21 cellular contexts compared by ENCODE assay signal in the genomic region with DNA sequence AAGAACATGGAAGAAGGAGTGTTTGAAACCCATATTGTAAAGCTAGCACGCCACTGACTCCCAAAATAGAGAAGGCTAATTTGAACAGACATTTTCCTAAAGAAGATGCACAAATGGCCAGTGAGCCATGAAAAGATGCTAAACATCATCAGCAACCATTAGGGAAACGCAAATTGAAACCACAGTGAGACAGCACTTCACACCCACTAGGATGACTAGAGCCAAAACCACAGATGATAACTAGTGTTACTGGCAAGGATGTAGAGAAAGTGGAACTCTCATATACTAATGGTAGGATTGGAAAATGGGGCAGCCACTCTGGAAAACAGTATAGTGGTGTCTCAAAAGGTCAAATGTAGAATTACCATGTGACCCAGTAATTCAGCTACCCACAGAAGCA. TPM values are rescaled to one million over a fixed set of nuclear protein-coding genes. Genes with fewer than 3 reads are reported as not detected.
"Had no signal": no experiment of that assay in that cellular context is flagged by ENCODE, and none has a peak within 500 bp of the region (broad histone marks: within the 10 kb centered on the region; RNA-seq: fewer than 3 reads in every experiment).

No MANE protein-coding gene starts in this region.

- H3K4me1 Mint-ChIP-seq: stimulated activated memory B cell treated with anti-CD40 and anti-IgM and Interleukin-4, amounts not matched to agents 10 μg/mL and 1 μg/mL and 100 μg/mL, for 72 hours had no signal

- H3K36me3 Mint-ChIP-seq: activated naive CD8-positive, alpha-beta T cell; stimulated activated memory B cell treated with anti-CD40 and anti-IgM and Interleukin-4, amounts not matched to agents 10 μg/mL and 1 μg/mL and 100 μg/mL, for 72 hours had no signal

- H3K27ac Mint-ChIP-seq: activated naive CD8-positive, alpha-beta T cell; activated T-cell treated with anti-CD3 and anti-CD28 coated beads, Interleukin-2, amount 50 U/mL, for 72 hours; endodermal cell; mesothelial cell of epicardium; stimulated activated memory B cell treated with anti-CD40 and anti-IgM and Interleukin-4, amounts not matched to agents 10 μg/mL and 1 μg/mL and 100 μg/mL, for 72 hours had no signal

- H3K9me3 ChIP-seq: uterus had no signal

- DNase-seq: activated CD4-positive, alpha-beta T cell treated with anti-CD3 and anti-CD28 coated beads, Interleukin-2, amount 50 U/mL, for 4 hours; activated CD4-positive, CD25-positive, alpha-beta regulatory T cell treated with anti-CD3 and anti-CD28 coated beads, Interleukin-2, amount 50 U/mL, for 72 hours; activated gamma-delta T cell; activated T-cell treated with anti-CD3 and anti-CD28 coated beads, Interleukin-2, amount 50 U/mL, for 72 hours; body of pancreas; endodermal cell; hypothalamus; spleen; stimulated activated CD4-positive, alpha-beta T cell treated with anti-CD3 and anti-CD28 coated beads, Interleukin-4, amount 100 ng/mL, for 4 hours; uterus had no signal

- H3K27me3 ChIP-seq: body of pancreas, uterus had no signal

- ATAC-seq: activated T-cell treated with anti-CD3 and anti-CD28 coated beads, Interleukin-2, amount 50 U/mL, for 72 hours; body of pancreas; left lobe of liver; sciatic nerve; stimulated activated memory B cell treated with anti-CD40 and anti-IgM and Interleukin-4, amounts not matched to agents 10 μg/mL and 1 μg/mL and 100 μg/mL, for 72 hours had no signal

- H3K4me3 ChIP-seq: body of pancreas, lung, spleen, uterus had no signal

- H3K36me3 ChIP-seq: spleen, uterus had no signal

- H3K4me3 Mint-ChIP-seq: activated naive CD8-positive, alpha-beta T cell; activated T-cell treated with anti-CD3 and anti-CD28 coated beads, Interleukin-2, amount 50 U/mL, for 72 hours; endodermal cell; mesothelial cell of epicardium; nephron; stimulated activated memory B cell treated with anti-CD40 and anti-IgM and Interleukin-4, amounts not matched to agents 10 μg/mL and 1 μg/mL and 100 μg/mL, for 72 hours had no signal

- H3K27ac ChIP-seq: body of pancreas, epithelial cell of prostate, spleen, uterus had no signal

RNA-seq across cellular contexts. Expression of a gene that starts 58.2 kb away (rescaled TPM):
- total RNA-seq: activated CD8-positive, alpha-beta memory T cell treated with anti-CD3 and anti-CD28 coated beads for 36 hours; dermis microvascular lymphatic vessel endothelial cell; fibroblast of lung had no signal
- polyA plus RNA-seq: fibroblast of lung had no signal
